23 cellular contexts compared by ENCODE assay signal in the genomic region with DNA sequence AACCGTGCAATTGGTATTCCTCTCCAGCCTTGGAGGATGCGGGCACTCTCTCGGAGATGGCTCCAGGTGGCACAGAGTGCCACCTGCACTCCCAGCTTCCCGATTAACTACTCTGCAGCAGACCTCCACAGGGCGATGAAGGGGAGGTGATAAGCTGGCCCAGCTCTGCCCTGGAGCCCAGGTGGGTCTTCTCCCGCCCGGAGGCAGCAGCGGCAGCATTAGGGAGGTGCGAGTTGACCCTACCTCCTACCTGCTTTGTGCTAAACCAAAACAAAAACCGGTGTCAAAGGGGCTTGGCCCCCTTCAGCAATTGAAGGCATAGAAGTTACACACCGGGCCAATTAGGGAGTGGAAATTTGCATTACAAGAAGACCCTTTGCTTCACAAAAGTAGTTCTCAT.
DNase-seq lines count a peak whose midpoint lies in the region; ATAC-seq and TF ChIP-seq lines count a peak whose summit lies in the region.
"Had no signal": no experiment of that assay in that cellular context is flagged by ENCODE, and none has a peak within 500 bp of the region (broad histone marks: within the 10 kb centered on the region; RNA-seq: fewer than 3 reads in every experiment).

No MANE protein-coding gene starts in this region.

- 44% methylated on average over 7 of the region's 11 CpGs for WGBS in esophagus muscularis mucosa

- H3K9me3 ChIP-seq in HUES6 (ENCODE audit: control insufficient read depth, insufficient read depth, low read depth, low read length) (no peaks in the 10 kb centered on the region), esophagus muscularis mucosa (no peaks in the 10 kb centered on the region)
- H3K9me3 ChIP-seq: A549, HAP-1 had no signal

- H3K36me3 ChIP-seq in HUES6 (ENCODE audit: control insufficient read depth, insufficient read depth, low read length): no peaks in the 10 kb centered on the region
- H3K36me3 ChIP-seq in esophagus muscularis mucosa: no peaks in the 10 kb centered on the region
- H3K36me3 ChIP-seq: HAP-1 had no signal

- H3K27me3 ChIP-seq in HUES6 (ENCODE audit: control insufficient read depth, insufficient read depth, low read length): peaks cover 91% of the 10 kb centered on the region
- no peaks in the 10 kb centered on the region for H3K27me3 ChIP-seq in esophagus muscularis mucosa

- H3K4me1 ChIP-seq in HUES6 (ENCODE audit: control insufficient read depth, insufficient read depth, low read length) (peaks cover 30% of the 10 kb centered on the region), esophagus muscularis mucosa (no peaks in the 10 kb centered on the region)
- H3K4me1 ChIP-seq: A549 had no signal

- intact Hi-C loops in esophagus muscularis mucosa (cut with DNase I): no loop called here

- DNase-seq in ELF-1 (ENCODE audit: low read depth, low spot score): peak; percentile 86
- peak; percentile 5 for DNase-seq in esophagus muscularis mucosa (ENCODE audit: extremely low spot score)
- DNase-seq in islet precursor cell: peak; percentile 18
- no peak for DNase-seq in GM20000 (ENCODE audit: low spot score)
- DNase-seq in stimulated activated CD4-positive, alpha-beta T cell treated with anti-CD3 and anti-CD28 coated beads, Interleukin-4, amount 100 ng/mL, for 24 hours: no peak
- DNase-seq in NCI-H2196 treated with DMSO at 0.1 percent for 48 hours (lab: John Stamatoyannopoulos, UW; ENCODE audit: unreplicated experiment): no peak
- DNase-seq: CD4-positive, CD25-positive, alpha-beta regulatory T cell; COR-L47; DMS79 treated with DMSO at 0.1 percent for 48 hours; MM.1S; NCI-H1048; NCI-H1417 treated with DMSO at 0.1 percent for 48 hours; NCI-H187; NCI-H446 treated with DMSO at 0.1 percent for 48 hours; NCI-H526 treated with DMSO at 0.1 percent for 48 hours; OCI-M1; SW 1271 had no signal

- TF ChIP-seq CTCF in esophagus muscularis mucosa (IDR thresholded peaks at IDR 0.05): no peak
- no peak for TF ChIP-seq CTCF in GM20000 (IDR thresholded peaks at IDR 0.05; ENCODE audit: extremely low read depth, missing control alignments)

- H3K4me3 ChIP-seq in HUES6 (ENCODE audit: low read depth, low read length): peak overlapping the region; percentile 30
- H3K4me3 ChIP-seq in esophagus muscularis mucosa: no peak overlapping the region
- H3K4me3 ChIP-seq: A549, GM12878, HAP-1, K562 had no signal

- no peak overlapping the region for H3K9ac ChIP-seq in HUES6 (ENCODE audit: low read length)

- TF ChIP-seq POLR2A in esophagus muscularis mucosa (IDR thresholded peaks at IDR 0.05; ENCODE audit: low read depth): no peak

- H3K27ac ChIP-seq in HUES6 (ENCODE audit: low read depth, low read length) (no peak overlapping the region), esophagus muscularis mucosa (replicated peaks in 1 of 4) (no peak overlapping the region)
- H3K27ac ChIP-seq: A549 had no signal

- no peak for ATAC-seq in GM19351 (IDR thresholded peaks at IDR 0.05; ENCODE audit: unreplicated experiment)
- ATAC-seq: A549, GM12878, K562 had no signal

- no peak for TF ChIP-seq EP300 in esophagus muscularis mucosa (IDR thresholded peaks at IDR 0.05)

Comparison
In these comparisons a context has a peak if more than half of its experiments do, and no peak if none do; other contexts are left out.
1. DNase-seq: peak in ELF-1 (single experiment), esophagus muscularis mucosa (single experiment) and islet precursor cell (single experiment); none in GM20000 (single experiment), stimulated activated CD4-positive, alpha-beta T cell treated with anti-CD3 and anti-CD28 coated beads, Interleukin-4, amount 100 ng/mL, for 24 hours (single experiment) and NCI-H2196 treated with DMSO at 0.1 percent for 48 hours (single experiment).